Comparison of ENCODE assay signal across 8 cellular contexts in genomic region chr18:63161032-63161727, GRCh38.
DNase-seq lines count a peak whose midpoint lies in the region; ATAC-seq, FAIRE-seq and TF ChIP-seq lines count a peak whose summit lies in the region.
"Had no signal": no experiment of that assay in that cellular context is flagged by ENCODE, and none has a peak within 500 bp of the region (broad histone marks: within the 10 kb centered on the region; RNA-seq: fewer than 3 reads in every experiment).

No MANE protein-coding gene starts in this region.

- peak overlapping the region; percentile 23 to 93 (median 84) for H3K4me3 Mint-ChIP-seq in naive B cell

- H3K27ac Mint-ChIP-seq in naive B cell: peak overlapping the region; percentile 92 to 100 (median 99)

- peaks cover 8 to 13% (median 11%) of the 10 kb centered on the region in 3 donors for H3K4me1 ChIP-seq in pancreas

- ATAC-seq in GM19023 (IDR thresholded peaks at IDR 0.05; ENCODE audit: unreplicated experiment) (peak; percentile 2), HG02884 (IDR thresholded peaks at IDR 0.05; ENCODE audit: unreplicated experiment) (peak; percentile 15), naive B cell (ENCODE audit: low read depth in 2 of 2) (peak; percentile 55 to 62), pancreas (no peak), HG03457 (IDR thresholded peaks at IDR 0.05; ENCODE audit: unreplicated experiment) (no peak), sciatic nerve (no peak)

- no peak for FAIRE-seq in pancreas (lab: Jason Lieb, UNC)

- no peak overlapping the region for H3K4me3 ChIP-seq in pancreas
- H3K4me3 ChIP-seq: SK-N-MC had no signal

- H3K36me3 ChIP-seq in pancreas: no peaks in the 10 kb centered on the region

- peaks cover 0 to 14% of the 10 kb centered on the region in 2 donors for H3K36me3 Mint-ChIP-seq in naive B cell

- H3K9me3 ChIP-seq in pancreas: no peaks in the 10 kb centered on the region

- intact Hi-C loops in pancreas (cut with DNase I): no loop called here
- intact Hi-C loops in sciatic nerve (cut with DNase I): no loop called here

- 74 to 84% methylated on average over 6 of the region's 6 CpGs for WGBS in pancreas, 2 donors

- no peak for TF ChIP-seq CTCF in pancreas (IDR thresholded peaks at IDR 0.05)

- H3K4me1 Mint-ChIP-seq in naive B cell: peaks cover 85 to 97% (median 94%) of the 10 kb centered on the region in 3 donors

- peak; percentile 43 for DNase-seq in activated CD8-positive, alpha-beta memory T cell treated with anti-CD3 and anti-CD28 coated beads, Interleukin-2, amount 50 U/mL, for 1 hour (ENCODE audit: extremely low read depth)
- peak; percentile 76 for DNase-seq in naive B cell
- no peak for DNase-seq in pancreas
- no peak for DNase-seq in sciatic nerve (ENCODE audit: low spot score)

- H3K9me3 Mint-ChIP-seq in naive B cell: peaks cover 0 to 9% (median 0%) of the 10 kb centered on the region in 7 donors

- H3K27ac ChIP-seq in pancreas: peak overlapping the region in 2 of 4 donors; percentile 71 to 72
- H3K27ac ChIP-seq: SK-N-MC had no signal

- H3K27me3 ChIP-seq in pancreas: no peaks in the 10 kb centered on the region

- no peaks in the 10 kb centered on the region for H3K27me3 Mint-ChIP-seq in naive B cell

Comparison
In these comparisons a context has a peak if more than half of its experiments do, and no peak if none do; other contexts are left out.
1. ATAC-seq: peak in GM19023 (single experiment), HG02884 (single experiment) and naive B cell (2 of 2); none in pancreas (0 of 4), HG03457 (single experiment) and sciatic nerve (single experiment).
2. DNase-seq: peak in activated CD8-positive, alpha-beta memory T cell treated with anti-CD3 and anti-CD28 coated beads, Interleukin-2, amount 50 U/mL, for 1 hour (single experiment) and naive B cell (single experiment); none in pancreas (0 of 6) and sciatic nerve (single experiment).